ENCODE assay signal across 16 cellular contexts in genomic region chr7:64180989-64181388, GRCh38. TPM values are rescaled to one million over a fixed set of nuclear protein-coding genes. Genes with fewer than 3 reads are reported as not detected.
A peak's percentile ranks its signal among the peaks of the same experiment; 100 is the strongest.
DNase-seq lines count a peak whose midpoint lies in the region; ATAC-seq and TF ChIP-seq lines count a peak whose summit lies in the region.
"Had no signal": no experiment of that assay in that cellular context is flagged by ENCODE, and none has a peak within 500 bp of the region (broad histone marks: within the 10 kb centered on the region; RNA-seq: fewer than 3 reads in every experiment).

No MANE protein-coding gene starts in this region.

- H3K4me3 ChIP-seq in heart right ventricle (no peak overlapping the region), adipocyte (ENCODE audit: low read length) (no peak overlapping the region), thoracic aorta (no peak overlapping the region)

- H3K9me3 ChIP-seq in heart right ventricle (peaks cover 0 to 27% (median 0%) of the 10 kb centered on the region in 11 donors), adipocyte (ENCODE audit: control insufficient read depth, low read length) (peaks cover 15% of the 10 kb centered on the region), thoracic aorta (no peaks in the 10 kb centered on the region)

- H3K27ac ChIP-seq in heart right ventricle (no peak overlapping the region), thoracic aorta (no peak overlapping the region)

- intact Hi-C loops in heart right ventricle (cut with DNase I): loop anchor here in 7 of 10 donors (5.0 to 10.0 kb wide), 4 partner anchors 54 to 441 kb away; no protein-coding TSS in a partner anchor
- intact Hi-C loops in left cardiac atrium (cut with DNase I): loop anchor here (5.0 kb wide), 1 partner anchor 436 kb away; no protein-coding TSS in a partner anchor

- peaks cover 20 to 58% (median 24%) of the 10 kb centered on the region in 7 donors for H3K27me3 ChIP-seq in heart right ventricle
- H3K27me3 ChIP-seq in adipocyte (replicated peaks; ENCODE audit: control insufficient read depth, insufficient read depth, low read length): no peaks in the 10 kb centered on the region
- no peaks in the 10 kb centered on the region for H3K27me3 ChIP-seq in thoracic aorta (replicated peaks; ENCODE audit: insufficient read depth)

- peak in 7 of 9 donors; percentile 30 to 45 (median 37) for TF ChIP-seq CTCF in heart right ventricle (IDR thresholded peaks at IDR 0.05)
- TF ChIP-seq CTCF in thoracic aorta (IDR thresholded peaks at IDR 0.05): peak; percentile 11

- H3K36me3 ChIP-seq in heart right ventricle (no peaks in the 10 kb centered on the region), adipocyte (ENCODE audit: control insufficient read depth, insufficient read depth, low read length, severe bottlenecking) (no peaks in the 10 kb centered on the region), thoracic aorta (no peaks in the 10 kb centered on the region)

- H3K9ac ChIP-seq in adipocyte (ENCODE audit: low read length): no peak overlapping the region

- ATAC-seq in heart right ventricle (no peak), left cardiac atrium (no peak), thoracic aorta (ENCODE audit: insufficient number of reproducible peaks, low FRiP score, low read depth) (no peak), HG03378 (IDR thresholded peaks at IDR 0.05; ENCODE audit: unreplicated experiment) (no peak), HG02840 (IDR thresholded peaks at IDR 0.05; ENCODE audit: low FRiP score, unreplicated experiment) (no peak)
- ATAC-seq: right cardiac atrium had no signal

- 36 to 38% methylated on average over 4 of the region's 4 CpGs for WGBS in heart right ventricle, 2 donors

- DNase-seq in heart right ventricle: no peak
- no peak for DNase-seq in left cardiac atrium
- DNase-seq in LHCN-M2 (ENCODE audit: low read depth): peak; percentile 17
- DNase-seq in adipocyte (ENCODE audit: low read depth): peak; percentile 6
- no peak for DNase-seq in thoracic aorta (ENCODE audit: low spot score)
- DNase-seq in NCI-H510A (lab: John Stamatoyannopoulos, UW): no peak
- DNase-seq: activated CD4-positive, alpha-beta T cell treated with anti-CD3 and anti-CD28 coated beads for 4 hours; DMS79 treated with DMSO at 0.1 percent for 48 hours; effector CD8-positive, alpha-beta T cell; H7; NCI-H1436 treated with DMSO at 0.1 percent for 48 hours; SHP77 had no signal

- peaks cover 0 to 6% (median 0%) of the 10 kb centered on the region in 9 donors for H3K4me1 ChIP-seq in heart right ventricle
- no peaks in the 10 kb centered on the region for H3K4me1 ChIP-seq in adipocyte (ENCODE audit: control insufficient read depth, insufficient read depth, low read length)
- no peaks in the 10 kb centered on the region for H3K4me1 ChIP-seq in thoracic aorta (ENCODE audit: control insufficient read depth in 1 of 2, low read depth in 2 of 2)

RNA-seq across cellular contexts. Expression of gene ZNF735, which starts 26.0 kb away (rescaled TPM):
- total RNA-seq in heart right ventricle: not detected
- not detected for polyA plus RNA-seq in heart right ventricle
- not detected for total RNA-seq in left cardiac atrium
- total RNA-seq in LHCN-M2 (2014; rRNA removed): not detected in 2 replicates
- polyA plus RNA-seq in LHCN-M2 (2012): not detected
- total RNA-seq in thoracic aorta: not detected
- total RNA-seq: activated naive CD4-positive, alpha-beta T cell treated with anti-CD3 and anti-CD28 coated beads, Interleukin-2, amount 50 U/mL, for 72 hours; H7; right cardiac atrium had no signal
- polyA plus RNA-seq: right cardiac atrium had no signal

RNA-seq across cellular contexts. Expression of gene ZNF679, which starts 47.3 kb away (rescaled TPM):
- total RNA-seq in heart right ventricle (not detected), left cardiac atrium (not detected), LHCN-M2 (2014; rRNA removed) (not detected in 2 replicates), thoracic aorta (not detected)
- polyA plus RNA-seq in heart right ventricle: not detected
- polyA plus RNA-seq in LHCN-M2 (2012): not detected
- total RNA-seq: activated naive CD4-positive, alpha-beta T cell treated with anti-CD3 and anti-CD28 coated beads, Interleukin-2, amount 50 U/mL, for 72 hours; H7; right cardiac atrium had no signal
- polyA plus RNA-seq: right cardiac atrium had no signal

Comparison
In these comparisons a context has a peak if more than half of its experiments do, and no peak if none do; other contexts are left out.
1. DNase-seq: peak in LHCN-M2 (single experiment) and adipocyte (single experiment); none in heart right ventricle (0 of 2), left cardiac atrium (single experiment), thoracic aorta (single experiment) and NCI-H510A (single experiment).